10 cellular contexts compared by ENCODE assay signal in genomic region chr19:1445932-1446712, GRCh38. TPM values are rescaled to one million over a fixed set of nuclear protein-coding genes. Genes with fewer than 3 reads are reported as not detected.
DNase-seq lines count a peak whose midpoint lies in the region; ATAC-seq and TF ChIP-seq lines count a peak whose summit lies in the region.
"Had no signal": no experiment of that assay in that cellular context is flagged by ENCODE, and none has a peak within 500 bp of the region (broad histone marks: within the 10 kb centered on the region; RNA-seq: fewer than 3 reads in every experiment).

No MANE protein-coding gene starts in this region.

- peaks cover 17% of the 10 kb centered on the region for H3K36me3 Mint-ChIP-seq in activated CD4-positive, alpha-beta T cell treated with anti-CD3 and anti-CD28 coated beads for 36 hours (ENCODE audit: low read depth)
- peaks cover 13% of the 10 kb centered on the region for H3K36me3 Mint-ChIP-seq in T-helper 17 cell (ENCODE audit: low read depth)
- H3K36me3 Mint-ChIP-seq in progenitor cell of endocrine pancreas (ENCODE audit: insufficient read depth), result peaks cover 12% of the 10 kb centered on the region

- 0 to 1% methylated on average over 12 to 22 of the region's 99 CpGs for WGBS in tibial nerve, 2 donors

- H3K27ac ChIP-seq in tibial nerve, result peak overlapping the region in 2 of 4 donors; percentile 55 to 61

- no peak overlapping the region for H3K27ac Mint-ChIP-seq in activated CD4-positive, alpha-beta T cell treated with anti-CD3 and anti-CD28 coated beads for 36 hours
- H3K27ac Mint-ChIP-seq in T-helper 17 cell, result no peak overlapping the region
- no peak overlapping the region for H3K27ac Mint-ChIP-seq in progenitor cell of endocrine pancreas
- H3K27ac Mint-ChIP-seq: CD4-positive, CD25-positive, alpha-beta regulatory T cell had no signal

- no peak for ATAC-seq in activated CD4-positive, alpha-beta T cell treated with anti-CD3 and anti-CD28 coated beads for 36 hours
- no peak for ATAC-seq in T-helper 17 cell
- no peak for ATAC-seq in HG02588 (IDR thresholded peaks at IDR 0.05; ENCODE audit: unreplicated experiment)

- POLR2A ChIA-PET in activated CD4-positive, alpha-beta T cell treated with anti-CD3 and anti-CD28 coated beads for 36 hours (lab: Charles Lee), result no interaction called here

- TF ChIP-seq EP300 in tibial nerve (IDR thresholded peaks at IDR 0.05), result no peak

- H3K9me3 Mint-ChIP-seq in activated CD4-positive, alpha-beta T cell treated with anti-CD3 and anti-CD28 coated beads for 36 hours (ENCODE audit: low read depth), result no peaks in the 10 kb centered on the region
- no peaks in the 10 kb centered on the region for H3K9me3 Mint-ChIP-seq in progenitor cell of endocrine pancreas (ENCODE audit: low read depth)
- H3K9me3 Mint-ChIP-seq: activated T-cell treated with anti-CD3 and anti-CD28 coated beads, Interleukin-2, amount 50 U/mL, for 24 hours had no signal

- peak; percentile 47 for DNase-seq in activated CD4-positive, alpha-beta T cell treated with anti-CD3 and anti-CD28 coated beads for 36 hours
- no peak for DNase-seq in activated CD4-positive, alpha-beta T cell treated with anti-CD3 and anti-CD28 coated beads, Interleukin-2, amount 50 U/mL, for 48 hours
- no peak for DNase-seq in T-helper 17 cell
- DNase-seq in hypothalamus (lab: John Stamatoyannopoulos, UW), result peak in 36 of 51 donors; percentile 19 to 79 (median 49)
- DNase-seq in tibial nerve (ENCODE audit: low spot score in 2 of 2), result no peak
- DNase-seq in progenitor cell of endocrine pancreas (ENCODE audit: low spot score, unreplicated experiment), result no peak
- no peak for DNase-seq in DMS153 treated with DMSO at 0.1 percent for 48 hours (lab: John Stamatoyannopoulos, UW; ENCODE audit: unreplicated experiment)

- peak overlapping the region; percentile 15 to 45 (median 34) for H3K4me3 ChIP-seq in tibial nerve

- CTCF ChIA-PET in activated CD4-positive, alpha-beta T cell treated with anti-CD3 and anti-CD28 coated beads for 36 hours (lab: Charles Lee), result interaction anchor here (0.5 to 2.8 kb wide), 7 partner anchors 8 to 792 kb away, joined by 3 to 17 read pairs (median 4); partner anchors contain the start of genes CIRBP and PCSK4

- H3K36me3 ChIP-seq in tibial nerve, result peaks cover 0 to 20% (median 4%) of the 10 kb centered on the region in 3 donors

- TF ChIP-seq CTCF in tibial nerve (IDR thresholded peaks at IDR 0.05) (no peak), progenitor cell of endocrine pancreas (IDR thresholded peaks at IDR 0.05; ENCODE audit: unreplicated experiment) (no peak)

- H3K9me3 ChIP-seq in T-helper 17 cell (ENCODE audit: control insufficient read depth, low read length, poor library complexity, severe bottlenecking), result no peaks in the 10 kb centered on the region
- no peaks in the 10 kb centered on the region for H3K9me3 ChIP-seq in tibial nerve

- peaks cover 0 to 58% of the 10 kb centered on the region in 2 donors for H3K27me3 ChIP-seq in tibial nerve

- H3K27me3 Mint-ChIP-seq in activated CD4-positive, alpha-beta T cell treated with anti-CD3 and anti-CD28 coated beads for 36 hours, result peaks cover 29% of the 10 kb centered on the region
- H3K27me3 Mint-ChIP-seq in T-helper 17 cell (peaks cover 30% of the 10 kb centered on the region), progenitor cell of endocrine pancreas (peaks cover 32% of the 10 kb centered on the region)

- H3K4me3 Mint-ChIP-seq in activated CD4-positive, alpha-beta T cell treated with anti-CD3 and anti-CD28 coated beads for 36 hours, result no peak overlapping the region
- peak overlapping the region; percentile 25 for H3K4me3 Mint-ChIP-seq in T-helper 17 cell
- H3K4me3 Mint-ChIP-seq in progenitor cell of endocrine pancreas (ENCODE audit: low read depth), result no peak overlapping the region

- no peak for TF ChIP-seq POLR2A in tibial nerve (IDR thresholded peaks at IDR 0.05)

- H3K4me1 ChIP-seq in tibial nerve, result peaks cover 0 to 43% (median 19%) of the 10 kb centered on the region in 4 donors

- H3K4me1 Mint-ChIP-seq in activated CD4-positive, alpha-beta T cell treated with anti-CD3 and anti-CD28 coated beads for 36 hours, result peaks cover 26% of the 10 kb centered on the region
- H3K4me1 Mint-ChIP-seq in T-helper 17 cell, result peaks cover 13% of the 10 kb centered on the region
- H3K4me1 Mint-ChIP-seq in progenitor cell of endocrine pancreas (ENCODE audit: low read depth), result no peaks in the 10 kb centered on the region

- intact Hi-C loops in activated CD4-positive, alpha-beta T cell treated with anti-CD3 and anti-CD28 coated beads for 36 hours (cut with DNase I, micrococcal nuclease), result loop anchor here in 1 of 2 experiments (1.0 kb wide), 3 partner anchors 25 to 67 kb away; partner anchors contain the start of genes ADAMTSL5 and NDUFS7

RNA-seq across cellular contexts. Expression of gene APC2, which starts 3.8 kb away (rescaled TPM):
- total RNA-seq in activated CD4-positive, alpha-beta T cell treated with anti-CD3 and anti-CD28 coated beads for 36 hours, result under 1 TPM; 0.09 to 0.14 TPM
- under 1 TPM; 0.07 to 0.44 TPM for total RNA-seq in T-helper 17 cell
- total RNA-seq in tibial nerve, result 10 to 100 TPM in 1 of 4 donors, 1 to 10 TPM in 3; 1.7 to 10.2 (median 4.2) TPM
- total RNA-seq in progenitor cell of endocrine pancreas, result 5.2 and 5.8 TPM in 2 replicates

RNA-seq across cellular contexts. Expression of gene RPS15, which starts 7.9 kb away (rescaled TPM):
- 1,000 to 10,000 TPM; 1,716 to 1,858 TPM for total RNA-seq in activated CD4-positive, alpha-beta T cell treated with anti-CD3 and anti-CD28 coated beads for 36 hours
- total RNA-seq in T-helper 17 cell (1,000 to 10,000 TPM; 1,653 to 1,678 TPM), tibial nerve (1,000 to 10,000 TPM; 4,239 to 4,988 (median 4,337) TPM), progenitor cell of endocrine pancreas (917 and 938 TPM in 2 replicates)

RNA-seq across cellular contexts. Expression of gene C19orf25, which starts 32.9 kb away (rescaled TPM):
- total RNA-seq in activated CD4-positive, alpha-beta T cell treated with anti-CD3 and anti-CD28 coated beads for 36 hours, result 10 to 100 TPM; 19.9 to 26.9 TPM
- total RNA-seq in T-helper 17 cell (10 to 100 TPM; 24.3 to 29.0 TPM), tibial nerve (10 to 100 TPM; 22.4 to 47.4 (median 33.8) TPM), progenitor cell of endocrine pancreas (31.3 and 36.0 TPM in 2 replicates)

RNA-seq across cellular contexts. Expression of gene DAZAP1, which starts 38.7 kb away (rescaled TPM):
- total RNA-seq in activated CD4-positive, alpha-beta T cell treated with anti-CD3 and anti-CD28 coated beads for 36 hours, result 100 to 1,000 TPM; 248 to 347 TPM
- total RNA-seq in T-helper 17 cell (100 to 1,000 TPM; 148 to 163 TPM), tibial nerve (10 to 100 TPM; 34.3 to 68.4 (median 61.0) TPM), progenitor cell of endocrine pancreas (131 and 136 TPM in 2 replicates)

RNA-seq across cellular contexts. Expression of gene PCSK4, which starts 44.0 kb away (rescaled TPM):
- 1 to 10 TPM; 1.8 to 3.9 TPM for total RNA-seq in activated CD4-positive, alpha-beta T cell treated with anti-CD3 and anti-CD28 coated beads for 36 hours
- total RNA-seq in T-helper 17 cell (1 to 10 TPM; 3.3 to 4.5 TPM), tibial nerve (1 to 10 TPM; 1.3 to 4.9 (median 2.2) TPM), progenitor cell of endocrine pancreas (32.9 and 37.7 TPM in 2 replicates)

Comparison
In these comparisons a context has a peak if more than half of its experiments do, and no peak if none do; other contexts are left out.
1. DNase-seq: peak in activated CD4-positive, alpha-beta T cell treated with anti-CD3 and anti-CD28 coated beads for 36 hours (single experiment) and hypothalamus (36 of 51); none in activated CD4-positive, alpha-beta T cell treated with anti-CD3 and anti-CD28 coated beads, Interleukin-2, amount 50 U/mL, for 48 hours (0 of 2), T-helper 17 cell (0 of 3), tibial nerve (0 of 2), progenitor cell of endocrine pancreas (single experiment) and DMS153 treated with DMSO at 0.1 percent for 48 hours (single experiment).